Comparison of ENCODE assay signal across 3 cellular contexts in genomic region chr5:85515588-85515987, GRCh38.
TF ChIP-seq lines count a peak whose summit lies in the region.

No MANE protein-coding gene starts in this region.

TF ChIP-seq in HepG2, 621 proteins besides CTCF, POLR2A, EP300 and RAD21:
- peak; percentile 61 to 77; a peak in 3 of 4 replicates for TF ChIP-seq MAFK (conservative IDR thresholded peaks at IDR 0.05 in 1 of 2, IDR thresholded peaks at IDR 0.05 in 1 of 2; ENCODE audit: low read length in 2 of 2)
- no peak for TF ChIP-seq ZBTB7A (CRISPR knock-in tag; IDR thresholded peaks at IDR 0.05)
- peak; percentile 30; the same call in 1 of the 2 replicates for TF ChIP-seq MAFF (IDR thresholded peaks at IDR 0.05; ENCODE audit: low read depth, low read length)

TF ChIP-seq in GM23338, 12 proteins besides CTCF, POLR2A, EP300 and RAD21 (continues in another document):
- TF ChIP-seq EZH2phosphoT487 (IDR thresholded peaks at IDR 0.05; ENCODE audit: unreplicated experiment) (no peak), ZNF331 (CRISPR knock-in tag; IDR thresholded peaks at IDR 0.05; ENCODE audit: low read depth) (no peak), STAT1 (IDR thresholded peaks at IDR 0.05; ENCODE audit: unreplicated experiment) (no peak), JUNB (IDR thresholded peaks at IDR 0.05; ENCODE audit: unreplicated experiment) (no peak), EZH2 (IDR thresholded peaks at IDR 0.05; ENCODE audit: low read depth, unreplicated experiment) (no peak), POLR2AphosphoS5 (IDR thresholded peaks at IDR 0.05; ENCODE audit: low read depth) (no peak), CREB1 (CRISPR knock-in tag; IDR thresholded peaks at IDR 0.05; ENCODE audit: low read depth) (no peak), ZNF462 (CRISPR knock-in tag; IDR thresholded peaks at IDR 0.05) (no peak), ZNF114 (CRISPR knock-in tag; IDR thresholded peaks at IDR 0.05) (no peak), NANOG (IDR thresholded peaks at IDR 0.05; ENCODE audit: borderline replicate concordance) (no peak), ETS1 (IDR thresholded peaks at IDR 0.05) (no peak)

TF ChIP-seq in K562, 482 proteins besides CTCF, POLR2A, EP300 and RAD21:
- TF ChIP-seq C11orf30 (IDR thresholded peaks at IDR 0.05; ENCODE audit: low read depth): peak; percentile 10; the same call in 1 of the 2 replicates
- TF ChIP-seq BMI1 (IDR thresholded peaks at IDR 0.05; ENCODE audit: low read length): no peak
- peak; percentile 48; the same call in 1 of the 2 replicates for TF ChIP-seq ZNF316 (IDR thresholded peaks at IDR 0.05)
- peak; percentile 22; the same call in 1 of the 2 replicates for TF ChIP-seq MAFK (IDR thresholded peaks at IDR 0.05; ENCODE audit: low read length)
TF ChIP-seq in K562: peak in this region for 3.
